8 cellular contexts compared by ENCODE assay signal in the genomic region with DNA sequence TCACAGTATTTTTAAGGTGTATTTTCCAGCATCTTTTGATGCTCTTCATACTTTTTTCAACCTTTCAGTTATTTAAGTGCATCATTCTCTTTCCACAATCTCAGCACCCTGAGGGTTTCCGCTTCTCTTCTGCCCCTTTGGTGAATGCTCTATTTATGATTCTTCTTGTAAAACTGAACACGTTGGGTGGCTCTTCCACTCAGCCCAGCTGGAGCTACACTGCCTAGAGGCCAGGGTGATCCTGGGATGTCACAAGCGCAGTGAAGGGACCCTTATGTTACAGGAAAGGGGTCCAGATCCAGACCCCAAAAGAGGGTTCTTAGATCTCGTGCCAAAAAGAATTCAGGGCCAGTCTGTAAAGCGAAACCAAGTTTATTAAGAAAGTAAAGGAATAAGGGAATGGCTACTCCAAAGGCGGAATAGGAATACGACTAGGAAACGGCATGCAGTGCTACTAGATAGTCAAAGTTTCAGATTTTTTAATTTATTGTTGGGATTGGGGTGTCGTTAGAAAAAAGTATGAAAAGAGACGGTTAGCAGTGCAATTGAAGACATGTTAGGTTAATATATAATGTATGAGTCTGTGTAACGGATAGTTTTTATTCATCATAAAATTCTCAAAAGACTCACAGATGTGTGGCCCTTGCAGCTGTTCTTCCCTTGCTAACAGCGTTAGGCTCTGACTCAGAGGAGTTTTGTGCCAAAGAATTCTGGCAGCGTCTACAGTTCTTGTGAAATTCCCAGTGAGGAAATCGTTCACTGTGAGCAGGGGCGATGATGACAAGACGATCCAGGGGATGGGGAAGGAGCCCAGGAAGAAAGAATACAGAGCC. TPM values are rescaled to one million over a fixed set of nuclear protein-coding genes. Genes with fewer than 3 reads are reported as not detected.
A peak's percentile ranks its signal among the peaks of the same experiment; 100 is the strongest.
DNase-seq lines count a peak whose midpoint lies in the region; ATAC-seq, FAIRE-seq and TF ChIP-seq lines count a peak whose summit lies in the region.

No MANE protein-coding gene starts in this region.

- DNase-seq in G401 (ENCODE audit: low spot score) (peak; percentile 4), frontal cortex (ENCODE audit: low spot score in 2 of 2) (peak; percentile 40 to 69), putamen (ENCODE audit: low spot score) (peak; percentile 83), NCI-H510A (lab: John Stamatoyannopoulos, UW) (no peak), SHP77 (lab: John Stamatoyannopoulos, UW) (no peak), HuH-7.5 (ENCODE audit: low spot score) (no peak), iPS-NIHi11 (ENCODE audit: low spot score) (no peak)

- no peak for FAIRE-seq in frontal cortex (lab: Jason Lieb, UNC)

- in situ Hi-C loops in G401 (cut with HindIII; ENCODE audit: low sequenced_read_pairs) = no loop called here

- peak; percentile 98 for ATAC-seq in SK-N-SH treated with all-trans-retinoic acid at 6 μM for 48 hours

TF ChIP-seq in SK-N-SH treated with all-trans-retinoic acid at 6 μM for 48 hours, 23 proteins besides CTCF, POLR2A, EP300 and RAD21:
- TF ChIP-seq ZFP30 (CRISPR knock-in tag; IDR thresholded peaks at IDR 0.05) = no peak
- TF ChIP-seq ARNTL (CRISPR knock-in tag; IDR thresholded peaks at IDR 0.05; ENCODE audit: borderline replicate concordance, low read depth) = no peak
- TF ChIP-seq, protein P1, sequence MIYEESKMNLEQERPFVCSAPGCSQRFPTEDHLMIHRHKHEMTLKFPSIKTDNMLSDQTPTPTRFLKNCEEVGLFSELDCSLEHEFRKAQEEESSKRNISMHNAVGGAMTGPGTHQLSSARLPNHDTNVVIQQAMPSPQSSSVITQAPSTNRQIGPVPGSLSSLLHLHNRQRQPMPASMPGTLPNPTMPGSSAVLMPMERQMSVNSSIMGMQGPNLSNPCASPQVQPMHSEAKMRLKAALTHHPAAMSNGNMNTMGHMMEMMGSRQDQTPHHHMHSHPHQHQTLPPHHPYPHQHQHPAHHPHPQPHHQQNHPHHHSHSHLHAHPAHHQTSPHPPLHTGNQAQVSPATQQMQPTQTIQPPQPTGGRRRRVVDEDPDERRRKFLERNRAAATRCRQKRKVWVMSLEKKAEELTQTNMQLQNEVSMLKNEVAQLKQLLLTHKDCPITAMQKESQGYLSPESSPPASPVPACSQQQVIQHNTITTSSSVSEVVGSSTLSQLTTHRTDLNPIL (CRISPR knock-in tag; IDR thresholded peaks at IDR 0.05; ENCODE audit: low read depth) = no peak
- TF ChIP-seq RARB (CRISPR knock-in tag; IDR thresholded peaks at IDR 0.05) = no peak
- no peak for TF ChIP-seq GLIS3 (CRISPR knock-in tag; IDR thresholded peaks at IDR 0.05)
- no peak for TF ChIP-seq ZNF70 (CRISPR knock-in tag; IDR thresholded peaks at IDR 0.05)
- no peak for TF ChIP-seq ZNF565 (CRISPR knock-in tag; conservative IDR thresholded peaks at IDR 0.05; ENCODE audit: low read depth)
- TF ChIP-seq BACH2 (CRISPR knock-in tag; IDR thresholded peaks at IDR 0.05; ENCODE audit: borderline replicate concordance) = no peak
- TF ChIP-seq, protein P2, sequence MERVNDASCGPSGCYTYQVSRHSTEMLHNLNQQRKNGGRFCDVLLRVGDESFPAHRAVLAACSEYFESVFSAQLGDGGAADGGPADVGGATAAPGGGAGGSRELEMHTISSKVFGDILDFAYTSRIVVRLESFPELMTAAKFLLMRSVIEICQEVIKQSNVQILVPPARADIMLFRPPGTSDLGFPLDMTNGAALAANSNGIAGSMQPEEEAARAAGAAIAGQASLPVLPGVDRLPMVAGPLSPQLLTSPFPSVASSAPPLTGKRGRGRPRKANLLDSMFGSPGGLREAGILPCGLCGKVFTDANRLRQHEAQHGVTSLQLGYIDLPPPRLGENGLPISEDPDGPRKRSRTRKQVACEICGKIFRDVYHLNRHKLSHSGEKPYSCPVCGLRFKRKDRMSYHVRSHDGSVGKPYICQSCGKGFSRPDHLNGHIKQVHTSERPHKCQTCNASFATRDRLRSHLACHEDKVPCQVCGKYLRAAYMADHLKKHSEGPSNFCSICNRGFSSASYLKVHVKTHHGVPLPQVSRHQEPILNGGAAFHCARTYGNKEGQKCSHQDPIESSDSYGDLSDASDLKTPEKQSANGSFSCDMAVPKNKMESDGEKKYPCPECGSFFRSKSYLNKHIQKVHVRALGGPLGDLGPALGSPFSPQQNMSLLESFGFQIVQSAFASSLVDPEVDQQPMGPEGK (CRISPR knock-in tag; IDR thresholded peaks at IDR 0.05; ENCODE audit: borderline replicate concordance) = no peak
- no peak for TF ChIP-seq ESRRG (CRISPR knock-in tag; IDR thresholded peaks at IDR 0.05)
- no peak for TF ChIP-seq TCF4 (CRISPR knock-in tag; IDR thresholded peaks at IDR 0.05; ENCODE audit: borderline replicate concordance)

RNA-seq across cellular contexts. Expression of a gene that starts 14.4 kb away (rescaled TPM):
- total RNA-seq in G401 (2014; rRNA removed; shearing (Covaris generic)) = 0.06 and 0.20 TPM in 2 replicates
- not detected for total RNA-seq in frontal cortex

RNA-seq across cellular contexts. Expression of a gene that starts 34.6 kb away (rescaled TPM):
- total RNA-seq in G401 (2014; rRNA removed; shearing (Covaris generic)) = 14.1 and 21.5 TPM in 2 replicates
- total RNA-seq in frontal cortex = 23.2 TPM

RNA-seq across cellular contexts. Expression of a gene that starts 46.7 kb away (rescaled TPM):
- 45.5 and 47.9 TPM in 2 replicates for total RNA-seq in G401 (2014; rRNA removed; shearing (Covaris generic))
- total RNA-seq in frontal cortex = 25.3 TPM

Comparison
In these comparisons a context has a peak if more than half of its experiments do, and no peak if none do; other contexts are left out.
1. DNase-seq: peak in G401 (single experiment), frontal cortex (2 of 2) and putamen (single experiment); none in NCI-H510A (single experiment), SHP77 (0 of 2), HuH-7.5 (single experiment) and iPS-NIHi11 (single experiment).